8 cellular contexts compared by ENCODE assay signal in genomic region chr1:222814536-222815366, GRCh38. TPM values are rescaled to one million over a fixed set of nuclear protein-coding genes. Genes with fewer than 3 reads are reported as not detected.
A peak's percentile ranks its signal among the peaks of the same experiment; 100 is the strongest.
DNase-seq lines count a peak whose midpoint lies in the region; ATAC-seq, FAIRE-seq and TF ChIP-seq lines count a peak whose summit lies in the region.

DISP1 (plus strand) TSS chr1:222815039; CDS start chr1:222942824, 127,785 bp downstream.

- H2AK5ac ChIP-seq in H1 (ENCODE audit: low read depth, low read length), result no peak within 1 kb of the TSS
- no peak within 1 kb of the TSS for H2AK5ac ChIP-seq in mesenchymal stem cell (ENCODE audit: low read length, severe bottlenecking)

- peak within 1 kb of the TSS; percentile 79 for H4K5ac ChIP-seq in H1 (ENCODE audit: insufficient read length, low read depth, low read length)

- peak within 1 kb of the TSS; percentile 44; the same call in 1 of the 2 replicates for H2BK5ac ChIP-seq in H1 (ENCODE audit: low read depth, low read length)
- H2BK5ac ChIP-seq in mesenchymal stem cell (ENCODE audit: low read depth, low read length, poor library complexity, severe bottlenecking), result peak within 1 kb of the TSS; percentile 35

- peak within 1 kb of the TSS; percentile 94 for H2AFZ ChIP-seq in H1 (ENCODE audit: low read length)
- H2AFZ ChIP-seq in mesenchymal stem cell (ENCODE audit: low read depth, low read length), result peak within 1 kb of the TSS; percentile 79

- H3K36me3 ChIP-seq in H1 (ENCODE audit: control insufficient read depth in 2 of 4, insufficient read depth in 4 of 4, low read length in 3 of 4) (no peaks in the 10 kb centered on the region), mesenchymal stem cell (ENCODE audit: control insufficient read depth in 1 of 2, insufficient read depth in 2 of 2, low read depth in 1 of 2, low read length in 2 of 2) (no peaks in the 10 kb centered on the region)

- peak in 1 of 2 experiments; percentile 55; a peak in 1 of 3 replicates for TF ChIP-seq POLR2A in H1 (IDR thresholded peaks at IDR 0.05; ENCODE audit: control extremely low read depth in 1 of 2, low read depth in 2 of 2, low read length in 2 of 2)

- H3K27me3 ChIP-seq in H1 (replicated peaks in 1 of 4; ENCODE audit: control insufficient read depth in 3 of 4, extremely low read depth in 1 of 4, insufficient read depth in 3 of 4, low read length in 3 of 4) (peaks cover 0 to 4% (median 2%) of the 10 kb centered on the region in 4 experiments; a peak in 1 of 7 replicates), mesenchymal stem cell (ENCODE audit: control insufficient read depth in 1 of 2, insufficient read depth in 1 of 2, low read length in 2 of 2) (no peaks in the 10 kb centered on the region)

- H3K27me3 Mint-ChIP-seq in activated CD8-positive, alpha-beta memory T cell treated with anti-CD3 and anti-CD28 coated beads, Interleukin-2, amount 10 ng/mL, durations not matched to agents 7 days and 5 days, result peaks cover 18% of the 10 kb centered on the region

- H4K20me1 ChIP-seq in H1 (replicated peaks in 1 of 2; ENCODE audit: control insufficient read depth in 1 of 2, insufficient read depth in 2 of 2, low read length in 2 of 2), result no peaks in the 10 kb centered on the region

- H4K8ac ChIP-seq in H1 (ENCODE audit: extremely low read depth, insufficient read depth, low read length) (peak within 1 kb of the TSS; percentile 63), mesenchymal stem cell (ENCODE audit: low read length) (peak within 1 kb of the TSS; percentile 94)

- peak within 1 kb of the TSS; percentile 95 for H3K4me3 Mint-ChIP-seq in activated CD8-positive, alpha-beta memory T cell treated with anti-CD3 and anti-CD28 coated beads, Interleukin-2, amount 10 ng/mL, durations not matched to agents 7 days and 5 days

- H3K27ac ChIP-seq in H1 (ENCODE audit: low read depth, low read length) (peak within 1 kb of the TSS; percentile 8; the same call in 1 of the 2 replicates), mesenchymal stem cell (ENCODE audit: low read length, poor library complexity, severe bottlenecking) (peak within 1 kb of the TSS; percentile 86)

- H3K18ac ChIP-seq in H1 (ENCODE audit: extremely low read depth, low read length) (peak within 1 kb of the TSS; percentile 56; the same call in 1 of the 2 replicates), mesenchymal stem cell (ENCODE audit: low read depth in 1 of 2, low read length in 2 of 2) (peak within 1 kb of the TSS; percentile 79 to 99)

- H3K4me1 Mint-ChIP-seq in activated CD8-positive, alpha-beta memory T cell treated with anti-CD3 and anti-CD28 coated beads, Interleukin-2, amount 10 ng/mL, durations not matched to agents 7 days and 5 days, result peaks cover 20% of the 10 kb centered on the region

- peak in 1 of 2 experiments; percentile 3; a peak in 1 of 3 replicates for TF ChIP-seq EP300 in H1 (IDR thresholded peaks at IDR 0.05; ENCODE audit: borderline replicate concordance in 1 of 2, low read depth in 2 of 2, low read length in 2 of 2)

- peak within 1 kb of the TSS; percentile 79 to 100 for H3K4me2 ChIP-seq in H1 (ENCODE audit: insufficient read depth in 1 of 2, low read depth in 2 of 2, low read length in 2 of 2)
- H3K4me2 ChIP-seq in mesenchymal stem cell (ENCODE audit: low read length, poor library complexity, severe bottlenecking), result peak within 1 kb of the TSS; percentile 80

- H2BK15ac ChIP-seq in H1 (ENCODE audit: low read length) (no peak within 1 kb of the TSS), mesenchymal stem cell (ENCODE audit: low read depth, poor library complexity, severe bottlenecking) (peak within 1 kb of the TSS; percentile 96)

- H3K27ac Mint-ChIP-seq in activated CD8-positive, alpha-beta memory T cell treated with anti-CD3 and anti-CD28 coated beads, Interleukin-2, amount 10 ng/mL, durations not matched to agents 7 days and 5 days, result peak within 1 kb of the TSS; percentile 87

- H3K4ac ChIP-seq in H1 (replicated peaks; ENCODE audit: insufficient read length, low read depth, low read length), result no peak within 1 kb of the TSS
- H3K4ac ChIP-seq in mesenchymal stem cell (ENCODE audit: low read depth in 1 of 2, low read length in 2 of 2), result peak within 1 kb of the TSS in 1 of 2 experiments; percentile 47

- 7% methylated on average over 33 of the region's 62 CpGs; no CpG with 5 or more reads in 1 of the 2 experiments for WGBS in H1 (ENCODE audit: extremely low coverage in 1 of 2, insufficient coverage in 1 of 2, insufficient read length in 1 of 2, insufficient replicate concordance in 2 of 2, low coverage in 1 of 2, low lambda C conversion rate in 2 of 2, missing lambda C conversion rate in 1 of 2), 2 experiments
- whole genome bisulfite sequencing in mesenchymal stem cell, result 3% methylated on average over 50 of the region's 62 CpGs

- H3K4me1 ChIP-seq in H1 (replicated peaks in 1 of 4; ENCODE audit: control insufficient read depth in 3 of 4, insufficient read depth in 4 of 4, low read length in 3 of 4) (peaks cover 0 to 4% (median 0%) of the 10 kb centered on the region in 4 experiments; a peak in 2 of 7 replicates), mesenchymal stem cell (ENCODE audit: control insufficient read depth, insufficient read depth, low read depth, low read length) (peaks cover 9% of the 10 kb centered on the region)

- no peak within 1 kb of the TSS for H3K14ac ChIP-seq in H1 (ENCODE audit: insufficient read length)
- H3K14ac ChIP-seq in mesenchymal stem cell (ENCODE audit: low read length in 2 of 2), result peak within 1 kb of the TSS in 1 of 2 experiments; percentile 53

- H3K9ac ChIP-seq in H1 (replicated peaks in 1 of 4; ENCODE audit: extremely low read depth in 1 of 4, low read depth in 3 of 4, low read length in 3 of 4) (peak within 1 kb of the TSS; percentile 43 to 74 (median 62)), mesenchymal stem cell (ENCODE audit: low read length) (peak within 1 kb of the TSS; percentile 95)

- peaks cover 3% of the 10 kb centered on the region for H3K36me3 Mint-ChIP-seq in activated CD8-positive, alpha-beta memory T cell treated with anti-CD3 and anti-CD28 coated beads, Interleukin-2, amount 10 ng/mL, durations not matched to agents 7 days and 5 days

- H3K9me3 ChIP-seq in H1 (ENCODE audit: insufficient read depth in 2 of 2, low read depth in 1 of 2, low read length in 1 of 2), result no peaks in the 10 kb centered on the region
- no peaks in the 10 kb centered on the region for H3K9me3 ChIP-seq in mesenchymal stem cell (ENCODE audit: control insufficient read depth, low read length)

- H4K91ac ChIP-seq in H1 (replicated peaks; ENCODE audit: insufficient read length, low read length) (peak within 1 kb of the TSS; percentile 46), mesenchymal stem cell (ENCODE audit: low read length) (peak within 1 kb of the TSS; percentile 95)

- CTCF ChIA-PET in activated CD8-positive, alpha-beta memory T cell treated with anti-CD3 and anti-CD28 coated beads, Interleukin-2, amount 10 ng/mL, durations not matched to agents 7 days and 5 days (lab: Charles Lee), result no interaction called here
- CTCF ChIA-PET in H1 (lab: Charles Lee; ENCODE audit: partially characterized antibody), result interaction anchor here (0.6 to 1.3 kb wide), 3 partner anchors 11 to 263 kb away, joined by 3 to 4 read pairs (median 3); no protein-coding TSS in a partner anchor

- DNase-seq in CD1c-positive myeloid dendritic cell (ENCODE audit: extremely low spot score) (peak; percentile 86), NCI-H82 (lab: John Stamatoyannopoulos, UW) (peak; percentile 91), H1 (ENCODE audit: low read depth in 1 of 2, low spot score in 2 of 2) (peak in 1 of 2 experiments; percentile 82), mesenchymal stem cell (peak; percentile 86)
- DNase-seq in activated CD8-positive, alpha-beta memory T cell treated with anti-CD3 and anti-CD28 coated beads, Interleukin-2, amount 10 ng/mL, durations not matched to agents 7 days and 5 days, result peak; percentile 75
- peak; percentile 53 for DNase-seq in stimulated activated CD8-positive, alpha-beta memory T cell treated with anti-CD3 and anti-CD28 coated beads, Interleukin-12 subunit alpha, Interleukin-12 subunit beta, amount 100 ng/mL, for 4 hours (ENCODE audit: low read depth)

- peak within 1 kb of the TSS; percentile 80 to 100 (median 83) for H3K4me3 ChIP-seq in H1 (ENCODE audit: extremely low read depth in 1 of 4, insufficient read depth in 2 of 4, low read depth in 3 of 4, low read length in 4 of 4)
- peak within 1 kb of the TSS; percentile 73 to 85 for H3K4me3 ChIP-seq in mesenchymal stem cell (ENCODE audit: insufficient read depth in 1 of 2, low read depth in 1 of 2, low read length in 2 of 2)

- POLR2A ChIA-PET in H1 (lab: Charles Lee; ENCODE audit: partially characterized antibody), result no interaction called here

- no peaks in the 10 kb centered on the region for H3K79me1 ChIP-seq in H1 (ENCODE audit: low read depth, low read length)
- no peaks in the 10 kb centered on the region for H3K79me1 ChIP-seq in mesenchymal stem cell (replicated peaks; ENCODE audit: low read length, poor library complexity, severe bottlenecking)

- H3K9me3 Mint-ChIP-seq in activated CD8-positive, alpha-beta memory T cell treated with anti-CD3 and anti-CD28 coated beads, Interleukin-2, amount 10 ng/mL, durations not matched to agents 7 days and 5 days (ENCODE audit: low read depth), result peaks cover 3% of the 10 kb centered on the region

- H3K23ac ChIP-seq in H1 (ENCODE audit: insufficient read length) (no peak within 1 kb of the TSS), mesenchymal stem cell (ENCODE audit: low read length in 2 of 2) (no peak within 1 kb of the TSS)

- peaks cover 0 to 35% of the 10 kb centered on the region in 2 experiments; a peak in 2 of 4 replicates for H3K79me2 ChIP-seq in H1 (ENCODE audit: control insufficient read depth in 1 of 2, insufficient read depth in 2 of 2, low read length in 2 of 2)

- H3K23me2 ChIP-seq in H1 (ENCODE audit: low read depth, low read length), result peaks cover 7% of the 10 kb centered on the region

- no peak within 1 kb of the TSS for H2BK120ac ChIP-seq in H1 (replicated peaks; ENCODE audit: low read depth, low read length)
- peak within 1 kb of the TSS; percentile 93 for H2BK120ac ChIP-seq in mesenchymal stem cell (ENCODE audit: low read depth, low read length)

- TF ChIP-seq CTCF in H1 (IDR thresholded peaks at IDR 0.05; ENCODE audit: control extremely low read depth in 1 of 3, insufficient read depth in 1 of 3, low read depth in 1 of 3, low read length in 3 of 3), result no peak

- no peak for FAIRE-seq in H1 (lab: Jason Lieb, UNC)

- peak within 1 kb of the TSS; percentile 71 for H3K56ac ChIP-seq in H1 (replicated peaks; ENCODE audit: insufficient read length, low read depth, low read length)

- no peak within 1 kb of the TSS for H2BK12ac ChIP-seq in H1 (ENCODE audit: low read depth, low read length)
- H2BK12ac ChIP-seq in mesenchymal stem cell (ENCODE audit: low read length in 2 of 2), result peak within 1 kb of the TSS in 1 of 2 experiments; percentile 49

- peak; percentile 96 for ATAC-seq in GM19328 (IDR thresholded peaks at IDR 0.05; ENCODE audit: unreplicated experiment)
- ATAC-seq in HG03460 (IDR thresholded peaks at IDR 0.05; ENCODE audit: unreplicated experiment), result peak; percentile 93
- peak; percentile 97 for ATAC-seq in activated CD8-positive, alpha-beta memory T cell treated with anti-CD3 and anti-CD28 coated beads, Interleukin-2, amount 10 ng/mL, durations not matched to agents 7 days and 5 days

- TF ChIP-seq RAD21 in H1 (IDR thresholded peaks at IDR 0.05 in 1 of 2, conservative IDR thresholded peaks at IDR 0.05 in 1 of 2; ENCODE audit: low read depth in 2 of 2, low read length in 2 of 2), result peak in 1 of 2 experiments; percentile 13; a peak in 1 of 4 replicates

- H2BK20ac ChIP-seq in H1 (ENCODE audit: low read length), result no peak within 1 kb of the TSS

RNA-seq across cellular contexts. Expression of gene DISP1, which starts in this region (rescaled TPM):
- total RNA-seq in activated CD8-positive, alpha-beta memory T cell treated with anti-CD3 and anti-CD28 coated beads, Interleukin-2, amount 10 ng/mL, durations not matched to agents 7 days and 5 days, result 1 to 10 TPM; 1.5 to 2.0 TPM
- 4.1 and 4.3 TPM in 2 replicates for total RNA-seq in H1 (2021; fragmentation: NEBNext Ultra II Directional; extraction: Animal tissue kit (Norgen Biotek cat#: 25700))
- polyA plus RNA-seq in H1 (2011; rRNA removed), result 4.2 and 6.1 TPM in 2 replicates
- 3.7 TPM for polyA plus RNA-seq in H1 (2011; cell fraction: cytosol; rRNA removed)
- 10.3 TPM for polyA plus RNA-seq in H1 (2011; cell fraction: nucleus; rRNA removed)
- 3.2 to 4.4 TPM (median 3.5 TPM) in 4 replicates for polyA plus RNA-seq in H1 (2012, experiment 1 of 2)
- polyA plus RNA-seq in H1 (2012, experiment 2 of 2), result 0.58 TPM
- polyA plus RNA-seq in H1 (2013, experiment 1 of 2), result 3.5 TPM
- 3.1 TPM for polyA plus RNA-seq in H1 (2013, experiment 2 of 2)
- 34.4 and 34.5 TPM in 2 replicates for polyA minus RNA-seq in H1 (2011; rRNA and poly(A)+ RNA removed)
- 3.6 TPM for polyA minus RNA-seq in H1 (2011; cell fraction: cytosol; rRNA and poly(A)+ RNA removed)
- 18.1 TPM for polyA minus RNA-seq in H1 (2011; cell fraction: nucleus; rRNA and poly(A)+ RNA removed)
- polyA plus RNA-seq in mesenchymal stem cell (2013, experiment 1 of 2), result 2.6 TPM
- 2.5 TPM for polyA plus RNA-seq in mesenchymal stem cell (2013, experiment 2 of 2)
